Comparison of ENCODE assay signal across 1 cellular context in the genomic region with DNA sequence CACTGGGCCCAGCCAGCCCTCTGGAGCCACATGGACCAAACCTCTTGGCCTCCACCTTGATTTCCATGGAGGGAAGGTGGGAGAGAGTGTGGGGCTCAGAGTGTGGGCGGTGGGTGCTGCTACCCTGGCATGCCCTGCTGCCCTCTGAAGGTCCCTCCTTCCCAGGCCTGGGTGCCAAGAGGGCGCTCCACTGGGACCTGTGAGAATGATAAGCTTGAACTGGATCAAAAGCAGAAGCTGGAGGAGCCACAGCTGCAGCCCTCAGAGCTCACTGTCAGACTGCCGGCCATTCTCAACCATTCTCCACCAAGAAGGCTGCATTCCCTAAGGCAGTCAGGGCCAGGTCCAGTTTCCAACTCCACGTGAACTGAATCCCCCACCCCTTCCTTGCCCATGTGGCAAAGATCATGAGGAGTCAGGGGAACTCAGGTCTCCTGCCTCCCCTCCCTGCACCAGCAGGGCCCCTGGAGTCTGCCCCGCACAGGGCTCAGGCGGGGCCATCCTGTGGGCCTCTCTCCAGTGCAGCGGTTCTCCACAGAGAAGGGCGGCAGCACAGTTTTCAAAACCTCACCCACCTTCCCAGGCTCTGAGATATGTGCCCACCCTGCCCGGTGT.
TF ChIP-seq lines count a peak whose summit lies in the region.

No MANE protein-coding gene starts in this region.

TF ChIP-seq in HepG2, 621 proteins besides CTCF, POLR2A, EP300 and RAD21:
- TF ChIP-seq, protein P1, sequence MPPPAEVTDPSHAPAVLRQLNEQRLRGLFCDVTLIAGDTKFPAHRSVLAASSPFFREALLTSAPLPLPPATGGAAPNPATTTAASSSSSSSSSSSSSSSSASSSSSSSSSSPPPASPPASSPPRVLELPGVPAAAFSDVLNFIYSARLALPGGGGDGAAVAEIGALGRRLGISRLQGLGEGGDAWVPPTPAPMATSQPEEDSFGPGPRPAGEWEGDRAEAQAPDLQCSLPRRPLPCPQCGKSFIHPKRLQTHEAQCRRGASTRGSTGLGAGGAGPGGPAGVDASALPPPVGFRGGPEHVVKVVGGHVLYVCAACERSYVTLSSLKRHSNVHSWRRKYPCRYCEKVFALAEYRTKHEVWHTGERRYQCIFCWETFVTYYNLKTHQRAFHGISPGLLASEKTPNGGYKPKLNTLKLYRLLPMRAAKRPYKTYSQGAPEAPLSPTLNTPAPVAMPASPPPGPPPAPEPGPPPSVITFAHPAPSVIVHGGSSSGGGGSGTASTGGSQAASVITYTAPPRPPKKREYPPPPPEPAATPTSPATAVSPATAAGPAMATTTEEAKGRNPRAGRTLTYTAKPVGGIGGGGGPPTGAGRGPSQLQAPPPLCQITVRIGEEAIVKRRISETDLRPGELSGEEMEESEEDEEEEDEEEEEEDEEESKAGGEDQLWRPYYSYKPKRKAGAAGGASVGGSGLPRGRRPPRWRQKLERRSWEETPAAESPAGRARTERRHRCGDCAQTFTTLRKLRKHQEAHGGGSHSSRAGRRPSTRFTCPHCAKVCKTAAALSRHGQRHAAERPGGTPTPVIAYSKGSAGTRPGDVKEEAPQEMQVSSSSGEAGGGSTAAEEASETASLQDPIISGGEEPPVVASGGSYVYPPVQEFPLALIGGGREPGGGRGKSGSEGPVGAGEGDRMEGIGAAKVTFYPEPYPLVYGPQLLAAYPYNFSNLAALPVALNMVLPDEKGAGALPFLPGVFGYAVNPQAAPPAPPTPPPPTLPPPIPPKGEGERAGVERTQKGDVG (CRISPR knock-in tag; IDR thresholded peaks at IDR 0.05; ENCODE audit: borderline replicate concordance) = peak; percentile 52; the same call in 1 of the 2 replicates
- 0 out of 2 replicates have a peak, but pooled peaks have one; percentile 23 for TF ChIP-seq ZFY (CRISPR knock-in tag; IDR thresholded peaks at IDR 0.05)
- TF ChIP-seq ZNF598 (CRISPR knock-in tag; IDR thresholded peaks at IDR 0.05; ENCODE audit: borderline replicate concordance) = 0 out of 2 replicates have a peak, but pooled peaks have one; percentile 6
- TF ChIP-seq ZBTB38 (CRISPR knock-in tag; IDR thresholded peaks at IDR 0.05) = peak; percentile 62; the same call in 1 of the 2 replicates
- TF ChIP-seq ATF7-NPFF (CRISPR knock-in tag; IDR thresholded peaks at IDR 0.05; ENCODE audit: low read depth) = 0 out of 2 replicates have a peak, but pooled peaks have one; percentile 51
- peak; percentile 18 for TF ChIP-seq ZFX (CRISPR knock-in tag; IDR thresholded peaks at IDR 0.05; ENCODE audit: low read depth)
- TF ChIP-seq CHCHD3 (CRISPR knock-in tag; IDR thresholded peaks at IDR 0.05) = 0 out of 2 replicates have a peak, but pooled peaks have one; percentile 44
- no peak for TF ChIP-seq TEAD2 (CRISPR knock-in tag; IDR thresholded peaks at IDR 0.05)
- TF ChIP-seq FOSL2 (CRISPR knock-in tag; IDR thresholded peaks at IDR 0.05) = 0 out of 2 replicates have a peak, but pooled peaks have one; percentile 5
- TF ChIP-seq, protein P2, sequence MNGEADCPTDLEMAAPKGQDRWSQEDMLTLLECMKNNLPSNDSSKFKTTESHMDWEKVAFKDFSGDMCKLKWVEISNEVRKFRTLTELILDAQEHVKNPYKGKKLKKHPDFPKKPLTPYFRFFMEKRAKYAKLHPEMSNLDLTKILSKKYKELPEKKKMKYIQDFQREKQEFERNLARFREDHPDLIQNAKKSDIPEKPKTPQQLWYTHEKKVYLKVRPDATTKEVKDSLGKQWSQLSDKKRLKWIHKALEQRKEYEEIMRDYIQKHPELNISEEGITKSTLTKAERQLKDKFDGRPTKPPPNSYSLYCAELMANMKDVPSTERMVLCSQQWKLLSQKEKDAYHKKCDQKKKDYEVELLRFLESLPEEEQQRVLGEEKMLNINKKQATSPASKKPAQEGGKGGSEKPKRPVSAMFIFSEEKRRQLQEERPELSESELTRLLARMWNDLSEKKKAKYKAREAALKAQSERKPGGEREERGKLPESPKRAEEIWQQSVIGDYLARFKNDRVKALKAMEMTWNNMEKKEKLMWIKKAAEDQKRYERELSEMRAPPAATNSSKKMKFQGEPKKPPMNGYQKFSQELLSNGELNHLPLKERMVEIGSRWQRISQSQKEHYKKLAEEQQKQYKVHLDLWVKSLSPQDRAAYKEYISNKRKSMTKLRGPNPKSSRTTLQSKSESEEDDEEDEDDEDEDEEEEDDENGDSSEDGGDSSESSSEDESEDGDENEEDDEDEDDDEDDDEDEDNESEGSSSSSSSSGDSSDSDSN (CRISPR knock-in tag; IDR thresholded peaks at IDR 0.05) = peak; percentile 40; the same call in 1 of the 2 replicates
- 0 out of 2 replicates have a peak, but pooled peaks have one; percentile 31 for TF ChIP-seq ZNF501 (CRISPR knock-in tag; IDR thresholded peaks at IDR 0.05)
- TF ChIP-seq, protein P3, sequence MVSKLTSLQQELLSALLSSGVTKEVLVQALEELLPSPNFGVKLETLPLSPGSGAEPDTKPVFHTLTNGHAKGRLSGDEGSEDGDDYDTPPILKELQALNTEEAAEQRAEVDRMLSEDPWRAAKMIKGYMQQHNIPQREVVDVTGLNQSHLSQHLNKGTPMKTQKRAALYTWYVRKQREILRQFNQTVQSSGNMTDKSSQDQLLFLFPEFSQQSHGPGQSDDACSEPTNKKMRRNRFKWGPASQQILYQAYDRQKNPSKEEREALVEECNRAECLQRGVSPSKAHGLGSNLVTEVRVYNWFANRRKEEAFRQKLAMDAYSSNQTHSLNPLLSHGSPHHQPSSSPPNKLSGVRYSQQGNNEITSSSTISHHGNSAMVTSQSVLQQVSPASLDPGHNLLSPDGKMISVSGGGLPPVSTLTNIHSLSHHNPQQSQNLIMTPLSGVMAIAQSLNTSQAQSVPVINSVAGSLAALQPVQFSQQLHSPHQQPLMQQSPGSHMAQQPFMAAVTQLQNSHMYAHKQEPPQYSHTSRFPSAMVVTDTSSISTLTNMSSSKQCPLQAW (CRISPR knock-in tag; IDR thresholded peaks at IDR 0.05) = peak; percentile 60; the same call in 1 of the 2 replicates
- no peak for TF ChIP-seq ZKSCAN5 (CRISPR knock-in tag; IDR thresholded peaks at IDR 0.05)
- peak; percentile 30; the same call in 1 of the 2 replicates for TF ChIP-seq HIC2 (CRISPR knock-in tag; IDR thresholded peaks at IDR 0.05; ENCODE audit: low read depth)
- peak; percentile 27 for TF ChIP-seq MYC (CRISPR knock-in tag; IDR thresholded peaks at IDR 0.05; ENCODE audit: borderline replicate concordance)
- no peak for TF ChIP-seq SALL2 (CRISPR knock-in tag; IDR thresholded peaks at IDR 0.05)
- TF ChIP-seq HNRNPL (IDR thresholded peaks at IDR 0.05; ENCODE audit: low read depth, low read length) = peak; percentile 69; the same call in 1 of the 2 replicates
- TF ChIP-seq, protein P4, sequence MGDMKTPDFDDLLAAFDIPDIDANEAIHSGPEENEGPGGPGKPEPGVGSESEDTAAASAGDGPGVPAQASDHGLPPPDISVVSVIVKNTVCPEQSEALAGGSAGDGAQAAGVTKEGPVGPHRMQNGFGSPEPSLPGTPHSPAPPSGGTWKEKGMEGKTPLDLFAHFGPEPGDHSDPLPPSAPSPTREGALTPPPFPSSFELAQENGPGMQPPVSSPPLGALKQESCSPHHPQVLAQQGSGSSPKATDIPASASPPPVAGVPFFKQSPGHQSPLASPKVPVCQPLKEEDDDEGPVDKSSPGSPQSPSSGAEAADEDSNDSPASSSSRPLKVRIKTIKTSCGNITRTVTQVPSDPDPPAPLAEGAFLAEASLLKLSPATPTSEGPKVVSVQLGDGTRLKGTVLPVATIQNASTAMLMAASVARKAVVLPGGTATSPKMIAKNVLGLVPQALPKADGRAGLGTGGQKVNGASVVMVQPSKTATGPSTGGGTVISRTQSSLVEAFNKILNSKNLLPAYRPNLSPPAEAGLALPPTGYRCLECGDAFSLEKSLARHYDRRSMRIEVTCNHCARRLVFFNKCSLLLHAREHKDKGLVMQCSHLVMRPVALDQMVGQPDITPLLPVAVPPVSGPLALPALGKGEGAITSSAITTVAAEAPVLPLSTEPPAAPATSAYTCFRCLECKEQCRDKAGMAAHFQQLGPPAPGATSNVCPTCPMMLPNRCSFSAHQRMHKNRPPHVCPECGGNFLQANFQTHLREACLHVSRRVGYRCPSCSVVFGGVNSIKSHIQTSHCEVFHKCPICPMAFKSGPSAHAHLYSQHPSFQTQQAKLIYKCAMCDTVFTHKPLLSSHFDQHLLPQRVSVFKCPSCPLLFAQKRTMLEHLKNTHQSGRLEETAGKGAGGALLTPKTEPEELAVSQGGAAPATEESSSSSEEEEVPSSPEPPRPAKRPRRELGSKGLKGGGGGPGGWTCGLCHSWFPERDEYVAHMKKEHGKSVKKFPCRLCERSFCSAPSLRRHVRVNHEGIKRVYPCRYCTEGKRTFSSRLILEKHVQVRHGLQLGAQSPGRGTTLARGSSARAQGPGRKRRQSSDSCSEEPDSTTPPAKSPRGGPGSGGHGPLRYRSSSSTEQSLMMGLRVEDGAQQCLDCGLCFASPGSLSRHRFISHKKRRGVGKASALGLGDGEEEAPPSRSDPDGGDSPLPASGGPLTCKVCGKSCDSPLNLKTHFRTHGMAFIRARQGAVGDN (CRISPR knock-in tag; IDR thresholded peaks at IDR 0.05) = peak; percentile 61
- TF ChIP-seq ZNF724P (CRISPR knock-in tag; IDR thresholded peaks at IDR 0.05; ENCODE audit: borderline replicate concordance) = 0 out of 2 replicates have a peak, but pooled peaks have one; percentile 54
- no peak for TF ChIP-seq SOX6 (IDR thresholded peaks at IDR 0.05)
- TF ChIP-seq SOX6 (CRISPR knock-in tag; IDR thresholded peaks at IDR 0.05) = 0 out of 2 replicates have a peak, but pooled peaks have one; percentile 10
- TF ChIP-seq HDAC1 (CRISPR knock-in tag; IDR thresholded peaks at IDR 0.05) = 0 out of 2 replicates have a peak, but pooled peaks have one; percentile 14
- no peak for TF ChIP-seq MTA3 (CRISPR knock-in tag; IDR thresholded peaks at IDR 0.05)
- TF ChIP-seq ZNF225 (CRISPR knock-in tag; IDR thresholded peaks at IDR 0.05) = no peak
